Comparison of ENCODE assay signal across 8 cellular contexts in the genomic region with DNA sequence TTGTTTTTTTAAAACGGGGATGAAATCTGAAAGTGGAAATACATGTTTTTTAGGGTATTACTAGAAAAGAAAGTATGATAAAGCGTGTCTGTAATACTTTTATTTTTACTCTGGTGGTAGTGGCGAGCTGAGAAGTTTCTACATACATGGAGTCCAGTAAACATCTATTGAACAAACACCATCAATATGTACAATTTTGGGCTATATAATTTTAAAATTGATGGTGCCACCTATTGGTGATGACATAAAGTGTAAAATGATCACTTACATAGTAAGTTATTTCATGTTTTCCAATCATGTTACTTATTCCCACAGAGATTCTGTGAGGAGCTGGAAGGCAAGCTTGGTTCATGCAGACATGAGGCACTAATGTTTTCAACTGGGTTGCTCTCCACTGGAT. TPM values are rescaled to one million over a fixed set of nuclear protein-coding genes. Genes with fewer than 3 reads are reported as not detected.
A peak's percentile ranks its signal among the peaks of the same experiment; 100 is the strongest.
DNase-seq lines count a peak whose midpoint lies in the region; ATAC-seq, FAIRE-seq and TF ChIP-seq lines count a peak whose summit lies in the region.

No MANE protein-coding gene starts in this region.

- no peaks in the 10 kb centered on the region for H3K9me1 ChIP-seq in endothelial cell of umbilical vein (replicated peaks; ENCODE audit: control insufficient read depth, extremely low read depth, insufficient read depth, low read length)

- TF ChIP-seq POLR2A in A549 (IDR thresholded peaks at IDR 0.05; ENCODE audit: low read length) (no peak), endothelial cell of umbilical vein (IDR thresholded peaks at IDR 0.05; ENCODE audit: low read depth, low read length) (no peak)

- H3K4me3 ChIP-seq in A549 (no peak overlapping the region), OCI-LY7 (ENCODE audit: low read depth, low read length, poor library complexity, severe bottlenecking) (no peak overlapping the region), endothelial cell of umbilical vein (replicated peaks in 1 of 3; ENCODE audit: insufficient read depth in 1 of 3, low read depth in 1 of 3, low read length in 3 of 3) (no peak overlapping the region), pancreas (no peak overlapping the region)

- no peaks in the 10 kb centered on the region for H3K36me3 Mint-ChIP-seq in stimulated activated effector memory CD8-positive, alpha-beta T cell treated with anti-CD3 and anti-CD28 coated beads, Interleukin-12 subunit alpha, Interleukin-12 subunit beta, amount 100 ng/mL, for 72 hours

- peak overlapping the region; percentile 35; the same call in 2 of the 3 replicates for H3K4me2 ChIP-seq in A549
- H3K4me2 ChIP-seq in OCI-LY7 (ENCODE audit: low read length): peak overlapping the region; percentile 29
- H3K4me2 ChIP-seq in endothelial cell of umbilical vein (ENCODE audit: insufficient read depth, low read length): peak overlapping the region; percentile 12

- DNase-seq in A549 (ENCODE audit: low read depth in 1 of 2, low spot score in 1 of 2) (peak; percentile 22 to 32), OCI-LY7 (ENCODE audit: low spot score) (peak; percentile 47), endothelial cell of umbilical vein (ENCODE audit: low read depth, low spot score) (peak; percentile 67), pancreas (no peak), NK-92 (lab: John Stamatoyannopoulos, UW; ENCODE audit: unreplicated experiment) (no peak)
- DNase-seq in activated CD4-positive, CD25-positive, alpha-beta regulatory T cell (lab: John Stamatoyannopoulos, UW): no peak
- no peak for DNase-seq in stimulated activated effector memory CD8-positive, alpha-beta T cell treated with anti-CD3 and anti-CD28 coated beads, Interleukin-12 subunit alpha, Interleukin-12 subunit beta, amount 100 ng/mL, for 72 hours (ENCODE audit: low spot score in 2 of 2)

- no peaks in the 10 kb centered on the region for H4K20me1 ChIP-seq in OCI-LY7 (ENCODE audit: insufficient read depth, low read length)
- H4K20me1 ChIP-seq in endothelial cell of umbilical vein (replicated peaks; ENCODE audit: control insufficient read depth, extremely low read depth, insufficient read depth, low read length): no peaks in the 10 kb centered on the region

- H3K27ac ChIP-seq in A549: peak overlapping the region in 1 of 2 experiments; percentile 39; a peak in 2 of 6 replicates
- H3K27ac ChIP-seq in OCI-LY7 (ENCODE audit: low read depth, low read length, poor library complexity, severe bottlenecking): no peak overlapping the region
- no peak overlapping the region for H3K27ac ChIP-seq in endothelial cell of umbilical vein (ENCODE audit: insufficient read depth, low read depth, low read length)
- no peak overlapping the region for H3K27ac ChIP-seq in pancreas

- no peak overlapping the region for H3K9ac ChIP-seq in endothelial cell of umbilical vein (replicated peaks; ENCODE audit: extremely low read depth, insufficient read depth, low read length)

- H3K9me3 ChIP-seq in A549 (no peaks in the 10 kb centered on the region), OCI-LY7 (ENCODE audit: low read length) (no peaks in the 10 kb centered on the region), endothelial cell of umbilical vein (replicated peaks; ENCODE audit: control insufficient read depth, insufficient read depth, low read length) (no peaks in the 10 kb centered on the region), pancreas (no peaks in the 10 kb centered on the region)

- POLR2A ChIA-PET in A549 (lab: Yijun Ruan, JAX): interaction anchor here (1.0 to 1.3 kb wide), 2 partner anchors 32 to 33 kb away, joined by 3 read pairs; partner anchors contain the start of gene NFE2L2
- POLR2A ChIA-PET in OCI-LY7 (lab: Charles Lee): interaction anchor here (0.7 to 1.6 kb wide), 4 partner anchors 11 to 37 kb away, joined by 3 to 4 read pairs (median 4); no protein-coding TSS in a partner anchor
- POLR2A ChIA-PET in endothelial cell of umbilical vein (lab: Charles Lee): no interaction called here

- H3K4me1 ChIP-seq in A549 (peaks cover 8% of the 10 kb centered on the region), OCI-LY7 (ENCODE audit: insufficient read depth, low read length, poor library complexity, severe bottlenecking) (peaks cover 5% of the 10 kb centered on the region), endothelial cell of umbilical vein (ENCODE audit: control insufficient read depth, extremely low read depth, insufficient read depth, low read length) (no peaks in the 10 kb centered on the region), pancreas (no peaks in the 10 kb centered on the region)

- peak overlapping the region; percentile 57; the same call in 1 of the 2 replicates for H2AFZ ChIP-seq in OCI-LY7 (ENCODE audit: low read length)
- no peak overlapping the region for H2AFZ ChIP-seq in endothelial cell of umbilical vein (ENCODE audit: low read depth, low read length)

- BruUV-seq in OCI-LY7 (replicated peaks; lab: Mats Ljungman, UMichigan): no TSS peak
- BruUV-seq in endothelial cell of umbilical vein (replicated peaks; lab: Mats Ljungman, UMichigan): no TSS peak

- H3K4me3 Mint-ChIP-seq in stimulated activated effector memory CD8-positive, alpha-beta T cell treated with anti-CD3 and anti-CD28 coated beads, Interleukin-12 subunit alpha, Interleukin-12 subunit beta, amount 100 ng/mL, for 72 hours: no peak overlapping the region

- TF ChIP-seq RAD21 in A549 (conservative IDR thresholded peaks at IDR 0.05 in 1 of 2, IDR thresholded peaks at IDR 0.05 in 1 of 2): peak; percentile 61 to 74

- 40% methylated on average over 3 of the region's 3 CpGs for WGBS in A549 (ENCODE audit: missing lambda C conversion rate)
- WGBS in pancreas, 2 donors: 35 to 48% methylated on average over 3 of the region's 3 CpGs

- CTCF ChIA-PET in A549 (lab: Yijun Ruan, JAX) (interaction anchor here (0.8 to 4.1 kb wide), 19 partner anchors 8 to 139 kb away, joined by 3 to 39 read pairs (median 4); partner anchors contain the start of gene NFE2L2), OCI-LY7 (lab: Charles Lee; ENCODE audit: unreplicated experiment) (no interaction called here), endothelial cell of umbilical vein (lab: Charles Lee) (interaction anchor here (0.7 to 2.8 kb wide), 12 partner anchors 8 to 148 kb away, joined by 3 to 46 read pairs (median 4); partner anchors contain the start of gene NFE2L2)

- H3K9me3 Mint-ChIP-seq in stimulated activated effector memory CD8-positive, alpha-beta T cell treated with anti-CD3 and anti-CD28 coated beads, Interleukin-12 subunit alpha, Interleukin-12 subunit beta, amount 100 ng/mL, for 72 hours: no peaks in the 10 kb centered on the region

- H3K36me3 ChIP-seq in OCI-LY7 (ENCODE audit: insufficient read depth, low read length): no peaks in the 10 kb centered on the region
- H3K36me3 ChIP-seq in endothelial cell of umbilical vein (ENCODE audit: control insufficient read depth in 2 of 2, extremely low read depth in 1 of 2, insufficient read depth in 2 of 2, low read length in 2 of 2): no peaks in the 10 kb centered on the region
- no peaks in the 10 kb centered on the region for H3K36me3 ChIP-seq in pancreas

- dilution Hi-C loops in endothelial cell of umbilical vein (cut with MboI; ENCODE audit: extremely low pct_ligation_motif_present, low sequenced_read_pairs): no loop called here

- H3K27me3 ChIP-seq in endothelial cell of umbilical vein (ENCODE audit: control insufficient read depth in 2 of 2, insufficient read depth in 2 of 2, low read length in 2 of 2): no peaks in the 10 kb centered on the region
- no peaks in the 10 kb centered on the region for H3K27me3 ChIP-seq in pancreas

- no peak overlapping the region for H3K27ac Mint-ChIP-seq in stimulated activated effector memory CD8-positive, alpha-beta T cell treated with anti-CD3 and anti-CD28 coated beads, Interleukin-12 subunit alpha, Interleukin-12 subunit beta, amount 100 ng/mL, for 72 hours

- H3K9me2 ChIP-seq in OCI-LY7 (ENCODE audit: insufficient read depth, low read length): no peaks in the 10 kb centered on the region

- FAIRE-seq in A549 (lab: Jason Lieb, UNC): no peak
- FAIRE-seq in endothelial cell of umbilical vein (lab: Jason Lieb, UNC): peak; percentile 71
- FAIRE-seq in pancreas (lab: Jason Lieb, UNC): peak; percentile 47

- no peaks in the 10 kb centered on the region for H3K79me2 ChIP-seq in OCI-LY7 (ENCODE audit: insufficient read depth, low read depth, low read length)
- no peaks in the 10 kb centered on the region for H3K79me2 ChIP-seq in endothelial cell of umbilical vein (ENCODE audit: control insufficient read depth, insufficient read depth, low read length)

- TF ChIP-seq EP300 in A549 (IDR thresholded peaks at IDR 0.05): no peak

- ATAC-seq in A549: peak; percentile 43 to 71; a peak in 4 of 6 replicates
- ATAC-seq in GM18502 (IDR thresholded peaks at IDR 0.05; ENCODE audit: poor library complexity, unreplicated experiment): peak; percentile 55
- peak in 3 of 4 donors; percentile 61 to 73 (median 68) for ATAC-seq in pancreas
- ATAC-seq in stimulated activated effector memory CD8-positive, alpha-beta T cell treated with anti-CD3 and anti-CD28 coated beads, Interleukin-12 subunit alpha, Interleukin-12 subunit beta, amount 100 ng/mL, for 72 hours: no peak

- intact Hi-C loops in OCI-LY7 (cut with micrococcal nuclease; ENCODE audit: unreplicated experiment) (loop anchor here (1.0 kb wide), 2 partner anchors 33 to 132 kb away; no protein-coding TSS in a partner anchor), endothelial cell of umbilical vein (cut with micrococcal nuclease) (loop anchor here (1.0 kb wide), 2 partner anchors 33 to 132 kb away; no protein-coding TSS in a partner anchor), pancreas (cut with DNase I) (loop anchor here in 1 of 3 donors (10.0 kb wide), 1 partner anchor 131 kb away; no protein-coding TSS in a partner anchor)

- TF ChIP-seq CTCF in A549 (IDR thresholded peaks at IDR 0.05) (peak; percentile 66), OCI-LY7 (conservative IDR thresholded peaks at IDR 0.05; ENCODE audit: low read length) (peak; percentile 80), endothelial cell of umbilical vein (IDR thresholded peaks at IDR 0.05; ENCODE audit: extremely low read depth in 1 of 2, insufficient read depth in 1 of 2, low read depth in 1 of 2, low read length in 2 of 2) (peak; percentile 2 to 33), pancreas (IDR thresholded peaks at IDR 0.05) (peak in 1 of 4 donors; percentile 19)

- peaks cover 16% of the 10 kb centered on the region for H3K4me1 Mint-ChIP-seq in stimulated activated effector memory CD8-positive, alpha-beta T cell treated with anti-CD3 and anti-CD28 coated beads, Interleukin-12 subunit alpha, Interleukin-12 subunit beta, amount 100 ng/mL, for 72 hours

RNA-seq across cellular contexts. Expression of gene NFE2L2, which starts 31.5 kb away (rescaled TPM):
- polyA plus RNA-seq in A549 (2011; rRNA removed) (146 and 162 TPM in 2 replicates), A549 (2017; fragmentation: RNase III; extraction: RNeasy Plus Mini Kit Qiagen cat#74134 plus additional on column Dnase treatment) (61.0 to 65.8 TPM (median 62.0 TPM) in 3 replicates), endothelial cell of umbilical vein (57.1 and 63.1 TPM in 2 replicates), pancreas (10 to 100 TPM; 22.5 to 33.4 TPM)
- 39.8 and 49.5 TPM in 2 replicates for polyA plus RNA-seq in A549 (2012; cell fraction: cytosol; rRNA removed)
- 31.1 and 38.8 TPM in 2 replicates for polyA plus RNA-seq in A549 (2012; cell fraction: nucleus; rRNA removed)
- 168 and 177 TPM in 2 replicates for polyA minus RNA-seq in A549 (2011; rRNA and poly(A)+ RNA removed)
- total RNA-seq in OCI-LY7 (2014; rRNA removed; shearing (Covaris generic)): 26.2 and 27.0 TPM in 2 replicates
- total RNA-seq in OCI-LY7 (2022) (58.1 and 58.6 TPM in 2 replicates), endothelial cell of umbilical vein (59.5 and 66.2 TPM in 2 replicates), pancreas (10 to 100 TPM; 20.8 to 48.4 (median 31.4) TPM)
- 67.6 and 71.3 TPM in 2 replicates for polyA plus RNA-seq in endothelial cell of umbilical vein (2011; cell fraction: cytosol; rRNA removed)
- polyA plus RNA-seq in endothelial cell of umbilical vein (2011; cell fraction: nucleus; rRNA removed): 89.9 and 99.1 TPM in 2 replicates
- polyA plus RNA-seq in endothelial cell of umbilical vein (2012): 63.3 and 69.1 TPM in 2 replicates
- polyA minus RNA-seq in endothelial cell of umbilical vein: 92.6 and 103 TPM in 2 replicates
- polyA minus RNA-seq in endothelial cell of umbilical vein (2011; cell fraction: cytosol; rRNA and poly(A)+ RNA removed): 74.1 TPM
- 76.5 and 104 TPM in 2 replicates for polyA minus RNA-seq in endothelial cell of umbilical vein (2011; cell fraction: nucleus; rRNA and poly(A)+ RNA removed)

Comparison
In these comparisons a context has a peak if more than half of its experiments do, and no peak if none do; other contexts are left out.
1. DNase-seq: peak in A549 (2 of 2), OCI-LY7 (single experiment) and endothelial cell of umbilical vein (single experiment); none in pancreas (0 of 6), activated CD4-positive, CD25-positive, alpha-beta regulatory T cell (0 of 4), stimulated activated effector memory CD8-positive, alpha-beta T cell treated with anti-CD3 and anti-CD28 coated beads, Interleukin-12 subunit alpha, Interleukin-12 subunit beta, amount 100 ng/mL, for 72 hours (0 of 2) and NK-92 (single experiment).
2. Peak in every context shown above with its lines, with median percentiles within 50 percentile points of each other: H3K4me2 ChIP-seq.